Comparison of ENCODE assay signal across 20 cellular contexts in genomic region chr10:5960070-5960972, GRCh38. TPM values are rescaled to one million over a fixed set of nuclear protein-coding genes. Genes with fewer than 3 reads are reported as not detected.
DNase-seq lines count a peak whose midpoint lies in the region; ATAC-seq and TF ChIP-seq lines count a peak whose summit lies in the region.
"Had no signal": no experiment of that assay in that cellular context is flagged by ENCODE, and none has a peak within 500 bp of the region (broad histone marks: within the 10 kb centered on the region; RNA-seq: fewer than 3 reads in every experiment).

No MANE protein-coding gene starts in this region.

- no peak overlapping the region for H3K27ac ChIP-seq in SK-N-SH (ENCODE audit: low read depth in 2 of 2, low read length in 1 of 2)
- H3K27ac ChIP-seq in RWPE1 = peak overlapping the region; percentile 49
- H3K27ac ChIP-seq: 22Rv1, body of pancreas, C4-2B, heart right ventricle had no signal

- H3K27me3 ChIP-seq in SK-N-SH (ENCODE audit: insufficient read depth) = no peaks in the 10 kb centered on the region
- H3K27me3 ChIP-seq: body of pancreas, heart right ventricle had no signal

- no peak overlapping the region for H3K4me3 ChIP-seq in SK-N-SH (ENCODE audit: low read depth in 2 of 2, low read length in 1 of 2)
- H3K4me3 ChIP-seq in fibroblast of villous mesenchyme (ENCODE audit: low read depth, low read length) = no peak overlapping the region
- H3K4me3 ChIP-seq: body of pancreas, heart right ventricle had no signal

- H3F3A ChIP-seq in SK-N-SH (replicated peaks; ENCODE audit: insufficient read depth) = peaks cover 9% of the 10 kb centered on the region

- TF ChIP-seq RAD21 in SK-N-SH (IDR thresholded peaks at IDR 0.05; ENCODE audit: low read length) = no peak

- H3K9me2 ChIP-seq in SK-N-SH = no peaks in the 10 kb centered on the region

- H2AFZ ChIP-seq in SK-N-SH (ENCODE audit: low read depth) = no peak overlapping the region

- no peaks in the 10 kb centered on the region for H3K79me2 ChIP-seq in SK-N-SH (ENCODE audit: insufficient read depth)

- POLR2A ChIA-PET in SK-N-SH (lab: Yijun Ruan, JAX) = no interaction called here
- POLR2A ChIA-PET in RWPE1 (lab: Yijun Ruan, JAX; ENCODE audit: low non-redundant PET) = no interaction called here

- no peaks in the 10 kb centered on the region for H3K36me3 ChIP-seq in SK-N-SH (replicated peaks in 1 of 2; ENCODE audit: control insufficient read depth in 1 of 2, insufficient read depth in 2 of 2, low read length in 1 of 2)

- H3K4me2 ChIP-seq in SK-N-SH = no peak overlapping the region

- TF ChIP-seq EP300 in SK-N-SH (IDR thresholded peaks at IDR 0.05; ENCODE audit: borderline replicate concordance in 1 of 2, low read depth in 1 of 2, low read length in 1 of 2) = no peak

- no peaks in the 10 kb centered on the region for H3K9me3 ChIP-seq in SK-N-SH
- H3K9me3 ChIP-seq: body of pancreas, heart right ventricle had no signal

- DNase-seq in SK-N-SH (no peak), RWPE1 (ENCODE audit: low spot score) (no peak), fibroblast of villous mesenchyme (ENCODE audit: low read depth) (peak; percentile 46), posterior vena cava (ENCODE audit: low spot score) (peak; percentile 50), NOMO-1 treated with dmso at 0.1 percent for 144 hours (lab: John Stamatoyannopoulos, UW; ENCODE audit: unreplicated experiment) (no peak), retina (no peak), anterior cingulate cortex (lab: John Stamatoyannopoulos, UW) (no peak)
- DNase-seq: activated gamma-delta T cell treated with Interleukin-2 at 50 U/mL for 16 hours, heart right ventricle, HFFc6, KG1, NCI-H1105 treated with DMSO at 0.1 percent for 48 hours, T-cell, trophoblast cell had no signal

- ATAC-seq in SK-N-SH treated with all-trans-retinoic acid at 6 μM for 48 hours = peak; percentile 50
- ATAC-seq: activated CD4-positive, CD25-positive, alpha-beta regulatory T cell treated with anti-CD3 and anti-CD28 coated beads, Interleukin-2, amount 50 U/mL, for 24 hours; body of pancreas; esophagus mucosa; T-cell had no signal

- WGBS in SK-N-SH (ENCODE audit: low lambda C conversion rate) = 79% methylated on average over 10 of the region's 18 CpGs

- H3K4me1 ChIP-seq in SK-N-SH (ENCODE audit: control insufficient read depth in 1 of 2, insufficient read depth in 2 of 2, low read depth in 1 of 2, low read length in 1 of 2) = no peaks in the 10 kb centered on the region
- H3K4me1 ChIP-seq: heart right ventricle had no signal

- TF ChIP-seq CTCF in SK-N-SH (IDR thresholded peaks at IDR 0.05) (no peak), RWPE1 (conservative IDR thresholded peaks at IDR 0.05; ENCODE audit: low read depth) (no peak), fibroblast of villous mesenchyme (IDR thresholded peaks at IDR 0.05; ENCODE audit: insufficient read depth, low read depth, low read length) (no peak)

- H3K9ac ChIP-seq in SK-N-SH = no peak overlapping the region

- CTCF ChIA-PET in SK-N-SH (lab: Yijun Ruan, JAX) = interaction anchor here (1.2 kb wide), 1 partner anchor 27 kb away, joined by 4 read pairs; no protein-coding TSS in a partner anchor
- CTCF ChIA-PET in RWPE1 (lab: Yijun Ruan, JAX) = interaction anchor here (0.6 kb wide), 1 partner anchor 10 kb away, joined by 3 read pairs; no protein-coding TSS in a partner anchor

- H4K20me1 ChIP-seq in SK-N-SH (ENCODE audit: insufficient read depth) = no peaks in the 10 kb centered on the region

- intact Hi-C loops in posterior vena cava (cut with DNase I) = no loop called here

TF ChIP-seq in SK-N-SH treated with all-trans-retinoic acid at 6 μM for 48 hours, 23 proteins besides CTCF, POLR2A, EP300 and RAD21 (continues in another document):
- no peak for TF ChIP-seq POU6F1 (CRISPR knock-in tag; IDR thresholded peaks at IDR 0.05; ENCODE audit: borderline replicate concordance, low read depth)
- no peak for TF ChIP-seq ISL1 (CRISPR knock-in tag; IDR thresholded peaks at IDR 0.05)
- no peak for TF ChIP-seq RARB (CRISPR knock-in tag; IDR thresholded peaks at IDR 0.05)
- TF ChIP-seq TOX (CRISPR knock-in tag; IDR thresholded peaks at IDR 0.05; ENCODE audit: borderline replicate concordance) = no peak
- no peak for TF ChIP-seq PPARA (CRISPR knock-in tag; IDR thresholded peaks at IDR 0.05; ENCODE audit: borderline replicate concordance)
- no peak for TF ChIP-seq ESRRG (CRISPR knock-in tag; IDR thresholded peaks at IDR 0.05)
- TF ChIP-seq ZFP3 (CRISPR knock-in tag; IDR thresholded peaks at IDR 0.05) = no peak
- no peak for TF ChIP-seq ZC3H10 (CRISPR knock-in tag; IDR thresholded peaks at IDR 0.05)
- no peak for TF ChIP-seq SNAI2 (CRISPR knock-in tag; IDR thresholded peaks at IDR 0.05)
- no peak for TF ChIP-seq ZNF565 (CRISPR knock-in tag; conservative IDR thresholded peaks at IDR 0.05; ENCODE audit: low read depth)
- TF ChIP-seq GLIS3 (CRISPR knock-in tag; IDR thresholded peaks at IDR 0.05) = no peak
- TF ChIP-seq ARNTL (CRISPR knock-in tag; IDR thresholded peaks at IDR 0.05; ENCODE audit: borderline replicate concordance, low read depth) = no peak
- no peak for TF ChIP-seq ZFP30 (CRISPR knock-in tag; IDR thresholded peaks at IDR 0.05)
- no peak for TF ChIP-seq CSDC2 (CRISPR knock-in tag; IDR thresholded peaks at IDR 0.05)
- no peak for TF ChIP-seq ZNF8 (CRISPR knock-in tag; IDR thresholded peaks at IDR 0.05)
- no peak for TF ChIP-seq OSR1 (CRISPR knock-in tag; IDR thresholded peaks at IDR 0.05)
- TF ChIP-seq TCF4 (CRISPR knock-in tag; IDR thresholded peaks at IDR 0.05; ENCODE audit: borderline replicate concordance) = no peak

TF ChIP-seq in SK-N-SH, 30 proteins besides CTCF, POLR2A, EP300 and RAD21:
- TF ChIP-seq CHD2 (IDR thresholded peaks at IDR 0.05; ENCODE audit: low read length, partially characterized antibody) (no peak), NFIC (IDR thresholded peaks at IDR 0.05; ENCODE audit: borderline replicate concordance) (no peak), SIN3A (IDR thresholded peaks at IDR 0.05; ENCODE audit: borderline replicate concordance, low read depth, low read length) (no peak)

RNA-seq across cellular contexts. Expression of gene IL15RA, which starts 17.0 kb away (rescaled TPM):
- 1.2 and 2.1 TPM in 2 replicates for polyA plus RNA-seq in SK-N-SH (2012; rRNA removed)
- polyA plus RNA-seq in SK-N-SH (2012; cell fraction: cytosol; rRNA removed) = 0.82 and 1.3 TPM in 2 replicates
- polyA plus RNA-seq in SK-N-SH (2012; cell fraction: nucleus; rRNA removed) = 1.5 and 2.1 TPM in 2 replicates
- total RNA-seq in fibroblast of villous mesenchyme (2.6 and 3.0 TPM in 2 replicates), posterior vena cava (10 to 100 TPM; 16.9 to 20.9 TPM)

Comparison
In these comparisons a context has a peak if more than half of its experiments do, and no peak if none do; other contexts are left out.
1. DNase-seq: peak in fibroblast of villous mesenchyme (single experiment) and posterior vena cava (single experiment); none in SK-N-SH (single experiment), RWPE1 (single experiment), NOMO-1 treated with dmso at 0.1 percent for 144 hours (single experiment), retina (single experiment) and anterior cingulate cortex (0 of 58).